In the genomic region with DNA sequence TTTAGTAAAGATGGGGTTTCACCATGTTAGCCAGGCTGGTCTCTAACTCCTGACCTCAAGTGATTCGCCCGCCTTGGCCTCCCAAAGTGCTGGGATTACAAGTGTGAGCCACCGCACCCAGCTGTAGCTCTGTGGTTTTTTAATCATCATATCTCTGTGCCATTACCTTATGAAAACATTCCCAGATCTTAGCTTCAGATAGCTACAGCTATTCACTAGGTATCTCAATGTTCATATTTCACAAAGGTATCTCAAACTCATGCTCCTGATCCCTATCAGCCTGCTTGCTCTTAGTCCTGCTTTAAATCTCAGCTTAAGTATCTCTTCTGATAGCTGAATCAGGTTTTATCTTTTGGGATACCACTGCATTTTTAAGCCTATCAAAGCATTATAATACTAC, we compare ENCODE assay signal across 31 cellular contexts.
"Had no signal": no experiment of that assay in that cellular context is flagged by ENCODE, and none has a peak within 500 bp of the region (broad histone marks: within the 10 kb centered on the region; RNA-seq: fewer than 3 reads in every experiment).

No MANE protein-coding gene starts in this region.

- DNase-seq: activated B cell treated with CpG ODN at 0.5 μM for 24 hours; activated CD4-positive, alpha-beta T cell treated with anti-CD3 and anti-CD28 coated beads for 48 hours; activated CD4-positive, alpha-beta T cell treated with anti-CD3 and anti-CD28 coated beads, Interleukin-2, amount 50 U/mL, for 1 hour; activated CD4-positive, alpha-beta T cell treated with anti-CD3 and anti-CD28 coated beads, Interleukin-2, amount 50 U/mL, for 48 hours; activated CD8-positive, alpha-beta memory T cell treated with anti-CD3 and anti-CD28 coated beads for 24 hours; activated CD8-positive, alpha-beta T cell treated with anti-CD3 and anti-CD28 coated beads for 36 hours; activated gamma-delta T cell; activated naive CD4-positive, alpha-beta T cell; activated naive CD4-positive, alpha-beta T cell treated with anti-CD3 and anti-CD28 coated beads, Interleukin-2, amount 10 ng/mL, durations not matched to agents 7 days and 5 days; activated naive CD8-positive, alpha-beta T cell treated with anti-CD3 and anti-CD28 coated beads, Interleukin-2, amount 50 U/mL, for 24 hours; activated T-cell treated with anti-CD3 and anti-CD28 coated beads, Interleukin-2, amount 50 U/mL, for 1 hour; activated T-cell treated with anti-CD3 and anti-CD28 coated beads, Interleukin-2, amount 50 U/mL, for 48 hours; adrenal gland; colonic mucosa; dorsolateral prefrontal cortex; effector memory CD4-positive, alpha-beta T cell; endodermal cell; foreskin fibroblast; head of caudate nucleus; SW 1271; T-cell; T1000; WERI-Rb-1 had no signal

- H3K27me3 Mint-ChIP-seq: activated B cell treated with CpG ODN at 0.5 μM for 24 hours; activated CD8-positive, alpha-beta T cell treated with anti-CD3 and anti-CD28 coated beads for 36 hours; activated naive CD4-positive, alpha-beta T cell treated with anti-CD3 and anti-CD28 coated beads, Interleukin-2, amount 10 ng/mL, durations not matched to agents 7 days and 5 days; activated naive CD8-positive, alpha-beta T cell treated with anti-CD3 and anti-CD28 coated beads, Interleukin-2, amount 50 U/mL, for 24 hours; brain; dendritic cell treated with granulocyte-macrophage colony-stimulating factor and Interleukin-4, amounts not matched to agents 40 ng/mL and 50 ng/mL, for 4 days; T-cell had no signal

- H3K9me3 ChIP-seq: adrenal gland, ascending aorta, colonic mucosa had no signal

- H3K4me3 ChIP-seq: adrenal gland, ascending aorta, colonic mucosa, dorsolateral prefrontal cortex had no signal

- H3K36me3 ChIP-seq: adrenal gland, colonic mucosa had no signal

- ATAC-seq: activated CD4-positive, CD25-positive, alpha-beta regulatory T cell treated with anti-CD3 and anti-CD28 coated beads, Interleukin-2, amount 50 U/mL, for 24 hours; activated CD8-positive, alpha-beta T cell treated with anti-CD3 and anti-CD28 coated beads for 36 hours; activated naive CD4-positive, alpha-beta T cell treated with anti-CD3 and anti-CD28 coated beads, Interleukin-2, amount 50 U/mL, for 72 hours; activated naive CD8-positive, alpha-beta T cell treated with anti-CD3 and anti-CD28 coated beads, Interleukin-2, amount 50 U/mL, for 24 hours; esophagus mucosa; T-cell had no signal

- H3K27ac Mint-ChIP-seq: dendritic cell treated with granulocyte-macrophage colony-stimulating factor and Interleukin-4, amounts not matched to agents 40 ng/mL and 50 ng/mL, for 4 days; endodermal cell; T-helper 1 cell treated with Interleukin-12 subunit alpha and Interleukin-12 subunit beta and Interleukin-4 antibody, amounts not matched to agents 30 μg/mL and 1 μg/mL, for 36 hours; T-helper 2 cell treated with Interferon-gamma antibody and Interleukin-4, amounts not matched to agents 5 μg/mL and 100 μg/mL, for 36 hours had no signal

- H3K27me3 ChIP-seq: adrenal gland, ascending aorta, colonic mucosa, dorsolateral prefrontal cortex had no signal

- H3K4me1 Mint-ChIP-seq: activated naive CD4-positive, alpha-beta T cell treated with anti-CD3 and anti-CD28 coated beads, Interleukin-2, amount 10 ng/mL, durations not matched to agents 7 days and 5 days; brain; endodermal cell had no signal

- H3K27ac ChIP-seq: adrenal gland, ascending aorta, colonic mucosa, dorsolateral prefrontal cortex, WERI-Rb-1 had no signal

- H3K9me3 Mint-ChIP-seq: activated B cell treated with CpG ODN at 0.5 μM for 24 hours; activated CD8-positive, alpha-beta T cell treated with anti-CD3 and anti-CD28 coated beads for 36 hours; activated naive CD4-positive, alpha-beta T cell treated with anti-CD3 and anti-CD28 coated beads, Interleukin-2, amount 10 ng/mL, durations not matched to agents 7 days and 5 days; activated naive CD4-positive, alpha-beta T cell treated with anti-CD3 and anti-CD28 coated beads, Interleukin-2, amount 50 U/mL, for 72 hours; activated naive CD8-positive, alpha-beta T cell treated with anti-CD3 and anti-CD28 coated beads, Interleukin-2, amount 50 U/mL, for 24 hours; brain; dendritic cell treated with granulocyte-macrophage colony-stimulating factor and Interleukin-4, amounts not matched to agents 40 ng/mL and 50 ng/mL, for 4 days; endodermal cell; T-cell; T-helper 1 cell treated with Interleukin-12 subunit alpha and Interleukin-12 subunit beta and Interleukin-4 antibody, amounts not matched to agents 30 μg/mL and 1 μg/mL, for 36 hours; T-helper 2 cell treated with Interferon-gamma antibody and Interleukin-4, amounts not matched to agents 5 μg/mL and 100 μg/mL, for 36 hours had no signal

- H3K4me1 ChIP-seq: adrenal gland, ascending aorta, colonic mucosa had no signal

- H3K4me3 Mint-ChIP-seq: activated B cell treated with CpG ODN at 0.5 μM for 24 hours; activated CD8-positive, alpha-beta T cell treated with anti-CD3 and anti-CD28 coated beads for 36 hours; activated naive CD4-positive, alpha-beta T cell treated with anti-CD3 and anti-CD28 coated beads, Interleukin-2, amount 10 ng/mL, durations not matched to agents 7 days and 5 days; activated naive CD8-positive, alpha-beta T cell treated with anti-CD3 and anti-CD28 coated beads, Interleukin-2, amount 50 U/mL, for 24 hours; brain; dendritic cell treated with granulocyte-macrophage colony-stimulating factor and Interleukin-4, amounts not matched to agents 40 ng/mL and 50 ng/mL, for 4 days; endodermal cell; T-cell; T-helper 1 cell treated with Interleukin-12 subunit alpha and Interleukin-12 subunit beta and Interleukin-4 antibody, amounts not matched to agents 30 μg/mL and 1 μg/mL, for 36 hours; T-helper 2 cell treated with Interferon-gamma antibody and Interleukin-4, amounts not matched to agents 5 μg/mL and 100 μg/mL, for 36 hours had no signal
